Comparison of ENCODE assay signal across 22 cellular contexts in genomic region chr2:189249171-189249570, GRCh38.
DNase-seq lines count a peak whose midpoint lies in the region; TF ChIP-seq lines count a peak whose summit lies in the region.
"Had no signal": no experiment of that assay in that cellular context is flagged by ENCODE, and none has a peak within 500 bp of the region (broad histone marks: within the 10 kb centered on the region; RNA-seq: fewer than 3 reads in every experiment).

No MANE protein-coding gene starts in this region.

- CTCF ChIA-PET in mammary epithelial cell (lab: Charles Lee; ENCODE audit: low non-redundant PET), result no interaction called here

- H4K20me1 ChIP-seq in mammary epithelial cell (ENCODE audit: insufficient read depth, low read length), result no peaks in the 10 kb centered on the region

- H3K9me3 ChIP-seq in mammary epithelial cell (replicated peaks; ENCODE audit: insufficient read depth, low read length) (no peaks in the 10 kb centered on the region), thyroid gland (no peaks in the 10 kb centered on the region)
- H3K9me3 ChIP-seq: body of pancreas, mucosa of descending colon, right lobe of liver, tibial artery had no signal

- no peak overlapping the region for H3K9ac ChIP-seq in mammary epithelial cell (ENCODE audit: insufficient read depth, low read length)

- no peak for TF ChIP-seq CTCF in mammary epithelial cell (conservative IDR thresholded peaks at IDR 0.05 in 1 of 2, IDR thresholded peaks at IDR 0.05 in 1 of 2; ENCODE audit: extremely low read depth in 1 of 2, insufficient read depth in 1 of 2, low read depth in 1 of 2, low read length in 2 of 2)
- TF ChIP-seq CTCF in foreskin fibroblast (IDR thresholded peaks at IDR 0.05; ENCODE audit: low read depth, low read length), result no peak
- TF ChIP-seq CTCF in thyroid gland (IDR thresholded peaks at IDR 0.05), result no peak

- in situ Hi-C loops in mammary epithelial cell (cut with MboI; ENCODE audit: low sequenced_read_pairs in 2 of 2), result no loop called here

- DNase-seq in EL (peak; percentile 75), M059J (ENCODE audit: low read depth) (peak; percentile 65), mammary epithelial cell (peak; percentile 32), foreskin fibroblast (peak; percentile 65 to 87), NCI-H345 treated with DMSO at 0.1 percent for 48 hours (lab: John Stamatoyannopoulos, UW; ENCODE audit: unreplicated experiment) (no peak), NCI-H1417 treated with DMSO at 0.1 percent for 48 hours (lab: John Stamatoyannopoulos, UW) (no peak), thyroid gland (no peak), NCI-H446 (lab: John Stamatoyannopoulos, UW) (no peak)
- DNase-seq: activated CD4-positive, alpha-beta memory T cell treated with anti-CD3 and anti-CD28 coated beads for 36 hours; activated CD4-positive, CD25-positive, alpha-beta regulatory T cell; Calu3; effector memory CD8-positive, alpha-beta T cell; glutamatergic neuron; kidney; NCI-H2171 treated with DMSO at 0.1 percent for 48 hours; nephron progenitor cell; posterior cingulate gyrus; right lobe of liver; stimulated activated CD4-positive, alpha-beta T cell treated with anti-CD3 and anti-CD28 coated beads, Interleukin-15, amount 100 ng/mL, for 24 hours; tibial artery had no signal

- intact Hi-C loops in mammary epithelial cell (cut with micrococcal nuclease), result no loop called here
- intact Hi-C loops in thyroid gland (cut with DNase I), result no loop called here

- H3K27me3 ChIP-seq in mammary epithelial cell (ENCODE audit: insufficient read depth, low read length), result no peaks in the 10 kb centered on the region
- no peaks in the 10 kb centered on the region for H3K27me3 ChIP-seq in thyroid gland
- H3K27me3 ChIP-seq: body of pancreas, right lobe of liver, tibial artery had no signal

- dilution Hi-C loops in mammary epithelial cell (cut with HindIII; ENCODE audit: low sequenced_read_pairs), result no loop called here

- H3K4me2 ChIP-seq in mammary epithelial cell (ENCODE audit: insufficient read depth, low read depth, low read length), result no peak overlapping the region

- H3K4me1 ChIP-seq in mammary epithelial cell (ENCODE audit: insufficient read depth, low read length), result peaks cover 9% of the 10 kb centered on the region
- H3K4me1 ChIP-seq in thyroid gland, result no peaks in the 10 kb centered on the region
- H3K4me1 ChIP-seq: body of pancreas, right lobe of liver had no signal

- TF ChIP-seq POLR2A in thyroid gland (IDR thresholded peaks at IDR 0.05), result no peak

- BruUV-seq in mammary epithelial cell (replicated peaks; lab: Mats Ljungman, UMichigan), result no TSS peak

- H3K27ac ChIP-seq in mammary epithelial cell (ENCODE audit: insufficient read depth, low read depth, low read length) (no peak overlapping the region), thyroid gland (no peak overlapping the region)
- H3K27ac ChIP-seq: body of pancreas, right lobe of liver had no signal

- H3K79me2 ChIP-seq in mammary epithelial cell (ENCODE audit: insufficient read depth, low read length), result no peaks in the 10 kb centered on the region

- no peak overlapping the region for H3K4me3 ChIP-seq in mammary epithelial cell (replicated peaks in 1 of 3; ENCODE audit: insufficient read depth in 1 of 3, low read depth in 2 of 3, low read length in 3 of 3)
- H3K4me3 ChIP-seq in foreskin fibroblast (ENCODE audit: low read depth in 1 of 2, low read length in 2 of 2), result no peak overlapping the region
- H3K4me3 ChIP-seq in thyroid gland (replicated peaks in 1 of 3), result no peak overlapping the region
- H3K4me3 ChIP-seq: body of pancreas, mucosa of descending colon, right lobe of liver, tibial artery had no signal

- no peak overlapping the region for H2AFZ ChIP-seq in mammary epithelial cell (ENCODE audit: low read depth, low read length)

- H3K36me3 ChIP-seq in mammary epithelial cell (ENCODE audit: insufficient read depth, low read length) (no peaks in the 10 kb centered on the region), thyroid gland (no peaks in the 10 kb centered on the region)
- H3K36me3 ChIP-seq: right lobe of liver, tibial artery had no signal

Comparison
In these comparisons a context has a peak if more than half of its experiments do, and no peak if none do; other contexts are left out.
1. DNase-seq: peak in EL (single experiment), M059J (single experiment), mammary epithelial cell (single experiment) and foreskin fibroblast (2 of 2); none in NCI-H345 treated with DMSO at 0.1 percent for 48 hours (single experiment), NCI-H1417 treated with DMSO at 0.1 percent for 48 hours (single experiment), thyroid gland (0 of 2) and NCI-H446 (0 of 2).